ENCODE assay signal across 26 cellular contexts in genomic region chr12:124303579-124304313, GRCh38. TPM values are rescaled to one million over a fixed set of nuclear protein-coding genes. Genes with fewer than 3 reads are reported as not detected.
"Had no signal": no experiment of that assay in that cellular context is flagged by ENCODE, and none has a peak within 500 bp of the region (broad histone marks: within the 10 kb centered on the region; RNA-seq: fewer than 3 reads in every experiment).

No MANE protein-coding gene starts in this region.

- H3K36me3 ChIP-seq: gastroesophageal sphincter, right atrium auricular region, tibial nerve had no signal

- DNase-seq: activated CD4-positive, alpha-beta T cell treated with anti-CD3 and anti-CD28 coated beads for 36 hours; activated CD4-positive, CD25-positive, alpha-beta regulatory T cell; activated CD8-positive, alpha-beta memory T cell treated with anti-CD3 and anti-CD28 coated beads, Interleukin-2, amount 10 ng/mL, durations not matched to agents 7 days and 5 days; activated CD8-positive, alpha-beta T cell treated with anti-CD3 and anti-CD28 coated beads, Interleukin-2, amount 10 ng/mL, durations not matched to agents 7 days and 5 days; activated naive CD8-positive, alpha-beta T cell treated with anti-CD3 and anti-CD28 coated beads, Interleukin-2, amount 50 U/mL, for 24 hours; activated T-cell treated with anti-CD3 and anti-CD28 coated beads, Interleukin-2, amount 50 U/mL, for 48 hours; amygdala; effector CD8-positive, alpha-beta T cell; erythroblast; head of caudate nucleus; hippocampal formation; nucleus accumbens; stimulated activated naive CD4-positive, alpha-beta T cell had no signal

- FAIRE-seq: bronchial epithelial cell, colon, keratinocyte, urothelium cell line had no signal

- H3K36me3 Mint-ChIP-seq: activated CD8-positive, alpha-beta memory T cell treated with anti-CD3 and anti-CD28 coated beads, Interleukin-2, amount 10 ng/mL, durations not matched to agents 7 days and 5 days; activated naive CD4-positive, alpha-beta T cell treated with anti-CD3 and anti-CD28 coated beads, Interleukin-2, amount 50 U/mL, for 24 hours had no signal

- H3K79me2 ChIP-seq: parathyroid adenoma had no signal

- H3K4me3 Mint-ChIP-seq: activated CD4-positive, alpha-beta T cell treated with anti-CD3 and anti-CD28 coated beads for 36 hours; activated CD8-positive, alpha-beta memory T cell treated with anti-CD3 and anti-CD28 coated beads, Interleukin-2, amount 10 ng/mL, durations not matched to agents 7 days and 5 days; activated CD8-positive, alpha-beta T cell treated with anti-CD3 and anti-CD28 coated beads, Interleukin-2, amount 10 ng/mL, durations not matched to agents 7 days and 5 days; activated naive CD4-positive, alpha-beta T cell treated with anti-CD3 and anti-CD28 coated beads, Interleukin-2, amount 50 U/mL, for 24 hours; activated naive CD8-positive, alpha-beta T cell treated with anti-CD3 and anti-CD28 coated beads, Interleukin-2, amount 50 U/mL, for 24 hours; central memory CD8-positive, alpha-beta T cell had no signal

- H3K9me3 ChIP-seq: gastroesophageal sphincter, right atrium auricular region, tibial nerve had no signal

- H2AFZ ChIP-seq: parathyroid adenoma had no signal

- H3K27me3 Mint-ChIP-seq: activated CD4-positive, alpha-beta T cell treated with anti-CD3 and anti-CD28 coated beads for 36 hours; activated CD8-positive, alpha-beta memory T cell treated with anti-CD3 and anti-CD28 coated beads, Interleukin-2, amount 10 ng/mL, durations not matched to agents 7 days and 5 days; activated naive CD4-positive, alpha-beta T cell treated with anti-CD3 and anti-CD28 coated beads, Interleukin-2, amount 50 U/mL, for 24 hours; activated naive CD8-positive, alpha-beta T cell treated with anti-CD3 and anti-CD28 coated beads, Interleukin-2, amount 50 U/mL, for 24 hours had no signal

- ATAC-seq: activated CD4-positive, alpha-beta T cell treated with anti-CD3 and anti-CD28 coated beads for 36 hours; activated CD8-positive, alpha-beta memory T cell treated with anti-CD3 and anti-CD28 coated beads, Interleukin-2, amount 10 ng/mL, durations not matched to agents 7 days and 5 days; activated CD8-positive, alpha-beta T cell treated with anti-CD3 and anti-CD28 coated beads, Interleukin-2, amount 10 ng/mL, durations not matched to agents 7 days and 5 days; activated naive CD8-positive, alpha-beta T cell treated with anti-CD3 and anti-CD28 coated beads, Interleukin-2, amount 50 U/mL, for 24 hours; gastroesophageal sphincter had no signal

- H3K4me1 Mint-ChIP-seq: activated CD4-positive, alpha-beta T cell treated with anti-CD3 and anti-CD28 coated beads for 36 hours; activated CD8-positive, alpha-beta memory T cell treated with anti-CD3 and anti-CD28 coated beads, Interleukin-2, amount 10 ng/mL, durations not matched to agents 7 days and 5 days; activated naive CD4-positive, alpha-beta T cell treated with anti-CD3 and anti-CD28 coated beads, Interleukin-2, amount 50 U/mL, for 24 hours; activated naive CD8-positive, alpha-beta T cell treated with anti-CD3 and anti-CD28 coated beads, Interleukin-2, amount 50 U/mL, for 24 hours; central memory CD8-positive, alpha-beta T cell had no signal

- H3K9me3 Mint-ChIP-seq: activated naive CD4-positive, alpha-beta T cell treated with anti-CD3 and anti-CD28 coated beads, Interleukin-2, amount 50 U/mL, for 24 hours; activated naive CD8-positive, alpha-beta T cell treated with anti-CD3 and anti-CD28 coated beads, Interleukin-2, amount 50 U/mL, for 24 hours; activated T-helper 2 cell treated with anti-CD3 and anti-CD28 coated beads, Interferon-gamma antibody, Interleukin-2, Interleukin-4, amounts not matched to agents 10 μg/mL and 5 μg/mL and 100 μg/mL, durations not matched to agents 14 hours and 24 hours and 36 hours; central memory CD8-positive, alpha-beta T cell had no signal

- H3K4me3 ChIP-seq: gastroesophageal sphincter, lung, right atrium auricular region, tibial nerve had no signal

- H3K27ac ChIP-seq: gastroesophageal sphincter, parathyroid adenoma, right atrium auricular region had no signal

- H3K27me3 ChIP-seq: right atrium auricular region had no signal

- H3K4me1 ChIP-seq: gastroesophageal sphincter, parathyroid adenoma, right atrium auricular region had no signal

- H3K9ac ChIP-seq: parathyroid adenoma had no signal

- H3K27ac Mint-ChIP-seq: activated CD4-positive, alpha-beta T cell treated with anti-CD3 and anti-CD28 coated beads for 36 hours; activated CD8-positive, alpha-beta memory T cell treated with anti-CD3 and anti-CD28 coated beads, Interleukin-2, amount 10 ng/mL, durations not matched to agents 7 days and 5 days; activated CD8-positive, alpha-beta T cell treated with anti-CD3 and anti-CD28 coated beads, Interleukin-2, amount 10 ng/mL, durations not matched to agents 7 days and 5 days; activated naive CD4-positive, alpha-beta T cell treated with anti-CD3 and anti-CD28 coated beads, Interleukin-2, amount 50 U/mL, for 24 hours; activated naive CD8-positive, alpha-beta T cell treated with anti-CD3 and anti-CD28 coated beads, Interleukin-2, amount 50 U/mL, for 24 hours; activated T-helper 2 cell treated with anti-CD3 and anti-CD28 coated beads, Interferon-gamma antibody, Interleukin-2, Interleukin-4, amounts not matched to agents 10 μg/mL and 5 μg/mL and 100 μg/mL, durations not matched to agents 14 hours and 24 hours and 36 hours had no signal

RNA-seq across cellular contexts. Expression of gene RFLNA, which starts 8.9 kb away (rescaled TPM):
- total RNA-seq: activated CD4-positive, alpha-beta T cell treated with anti-CD3 and anti-CD28 coated beads for 36 hours; activated CD8-positive, alpha-beta memory T cell treated with anti-CD3 and anti-CD28 coated beads, Interleukin-2, amount 10 ng/mL, durations not matched to agents 7 days and 5 days; activated CD8-positive, alpha-beta T cell treated with anti-CD3 and anti-CD28 coated beads, Interleukin-2, amount 10 ng/mL, durations not matched to agents 7 days and 5 days; activated T-helper 2 cell treated with anti-CD3 and anti-CD28 coated beads, Interferon-gamma antibody, Interleukin-2, Interleukin-4, amounts not matched to agents 10 μg/mL and 5 μg/mL and 100 μg/mL, durations not matched to agents 14 hours and 24 hours and 36 hours; bronchial epithelial cell; T-helper 1 cell treated with Interleukin-12 subunit alpha and Interleukin-12 subunit beta and Interleukin-4 antibody, amounts not matched to agents 30 ng/mL and 1 ng/mL, for 36 hours had no signal
